Comparison of ENCODE assay signal across 11 cellular contexts in the genomic region with DNA sequence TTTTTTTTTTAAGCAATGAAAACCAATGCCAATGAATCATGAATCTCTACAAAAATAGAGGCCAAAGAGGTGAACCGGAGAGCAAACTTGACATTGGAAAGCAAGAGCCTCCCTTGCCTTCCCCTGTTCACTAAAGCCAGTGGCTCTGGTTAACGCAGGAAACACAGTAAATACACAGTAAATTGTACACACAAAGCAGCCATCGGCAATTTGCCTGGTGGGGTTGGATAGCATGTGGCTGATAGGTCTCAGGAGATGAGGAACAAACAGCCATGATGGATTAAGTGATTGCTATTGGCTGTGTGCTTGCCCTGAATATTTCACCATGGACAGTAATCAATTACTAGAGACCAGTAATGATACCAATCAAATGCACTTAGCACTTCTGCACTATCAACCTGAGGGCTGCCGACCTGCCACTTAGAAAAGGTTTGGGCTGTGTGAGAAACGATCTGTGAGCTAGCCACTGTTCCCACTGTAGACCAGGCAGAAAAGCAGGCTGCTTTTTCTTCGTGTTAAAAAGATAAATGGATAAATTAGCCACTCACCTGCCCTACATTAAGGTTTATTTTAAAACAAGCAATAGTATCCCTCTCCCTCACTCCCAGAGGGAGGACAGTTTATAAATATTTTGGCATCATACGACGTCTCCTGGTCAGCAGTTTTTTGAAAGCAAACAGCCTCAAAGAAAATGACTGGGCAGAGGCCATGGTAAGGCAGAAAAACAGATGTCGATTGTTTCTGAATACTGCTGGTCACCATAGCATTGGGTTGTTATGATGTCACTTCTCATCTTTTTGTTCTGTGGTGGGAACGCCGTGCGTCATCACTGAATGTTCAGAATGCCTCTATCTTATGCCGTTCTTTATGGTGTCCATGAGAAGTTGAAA.
A peak's percentile ranks its signal among the peaks of the same experiment; 100 is the strongest.
DNase-seq lines count a peak whose midpoint lies in the region; ATAC-seq and TF ChIP-seq lines count a peak whose summit lies in the region.
"Had no signal": no experiment of that assay in that cellular context is flagged by ENCODE, and none has a peak within 500 bp of the region (broad histone marks: within the 10 kb centered on the region; RNA-seq: fewer than 3 reads in every experiment).

No MANE protein-coding gene starts in this region.

- BruUV-seq in A673 (replicated peaks; lab: Mats Ljungman, UMichigan) = no TSS peak

- peak; percentile 23 for TF ChIP-seq RAD21 in neural cell (conservative IDR thresholded peaks at IDR 0.05)

- H3K9me3 ChIP-seq in endodermal cell (ENCODE audit: control insufficient read depth, low read length) (peaks cover 2% of the 10 kb centered on the region), neural cell (ENCODE audit: low read length) (no peaks in the 10 kb centered on the region), A673 (ENCODE audit: low read depth, low read length, poor library complexity, severe bottlenecking) (no peaks in the 10 kb centered on the region)

- H3K36me3 Mint-ChIP-seq in endodermal cell (ENCODE audit: low read depth) = peaks cover 5% of the 10 kb centered on the region
- H3K36me3 Mint-ChIP-seq in activated T-cell treated with anti-CD3 and anti-CD28 coated beads, Interleukin-2, amount 50 U/mL, for 24 hours (ENCODE audit: low read depth) = no peaks in the 10 kb centered on the region

- DNase-seq in NCI-H146 treated with DMSO at 0.1 percent for 48 hours (lab: John Stamatoyannopoulos, UW; ENCODE audit: unreplicated experiment) (peak; percentile 55), endodermal cell (no peak), A673 (ENCODE audit: low spot score) (no peak)
- DNase-seq in activated T-cell treated with anti-CD3 and anti-CD28 coated beads, Interleukin-2, amount 50 U/mL, for 24 hours = no peak
- DNase-seq: activated CD8-positive, alpha-beta T cell treated with anti-CD3 and anti-CD28 coated beads, Interleukin-2, amount 10 ng/mL, durations not matched to agents 7 days and 5 days; activated naive CD4-positive, alpha-beta T cell treated with anti-CD3 and anti-CD28 coated beads for 36 hours; H9 had no signal

- H3K4me3 ChIP-seq in endodermal cell (ENCODE audit: low read length) (peak overlapping the region; percentile 24), neural cell (ENCODE audit: low read length) (peak overlapping the region; percentile 30), A673 (ENCODE audit: low read depth, low read length, poor library complexity, severe bottlenecking) (no peak overlapping the region)

- TF ChIP-seq CTCF in 22Rv1 (IDR thresholded peaks at IDR 0.05) (no peak), endodermal cell (conservative IDR thresholded peaks at IDR 0.05) (no peak), neural cell (IDR thresholded peaks at IDR 0.05; ENCODE audit: poor library complexity, severe bottlenecking) (no peak), A673 (conservative IDR thresholded peaks at IDR 0.05; ENCODE audit: low read depth, low read length) (no peak)

- H3K27ac Mint-ChIP-seq in endodermal cell = no peak overlapping the region
- no peak overlapping the region for H3K27ac Mint-ChIP-seq in activated T-cell treated with anti-CD3 and anti-CD28 coated beads, Interleukin-2, amount 50 U/mL, for 24 hours
- H3K27ac Mint-ChIP-seq: activated CD8-positive, alpha-beta T cell treated with anti-CD3 and anti-CD28 coated beads, Interleukin-2, amount 10 ng/mL, durations not matched to agents 7 days and 5 days; activated naive CD4-positive, alpha-beta T cell treated with anti-CD3 and anti-CD28 coated beads for 36 hours; H9 had no signal

- peaks cover 1% of the 10 kb centered on the region for H3K9me3 Mint-ChIP-seq in endodermal cell
- H3K9me3 Mint-ChIP-seq in activated T-cell treated with anti-CD3 and anti-CD28 coated beads, Interleukin-2, amount 50 U/mL, for 24 hours = no peaks in the 10 kb centered on the region
- H3K9me3 Mint-ChIP-seq: activated naive CD4-positive, alpha-beta T cell treated with anti-CD3 and anti-CD28 coated beads for 36 hours; H9 had no signal

- no peaks in the 10 kb centered on the region for H3K9me2 ChIP-seq in neural cell (ENCODE audit: insufficient read depth, low read length)

- intact Hi-C loops in A673 (cut with micrococcal nuclease; ENCODE audit: unreplicated experiment) = no loop called here

- H3F3A ChIP-seq in neural cell (ENCODE audit: insufficient read depth, low read length, poor library complexity, severe bottlenecking) = no peaks in the 10 kb centered on the region

- H3K27ac ChIP-seq in 22Rv1 (peak overlapping the region; percentile 72), endodermal cell (ENCODE audit: low read depth, low read length) (no peak overlapping the region), neural cell (ENCODE audit: low read length) (peak overlapping the region; percentile 67), A673 (ENCODE audit: low read depth, low read length, poor library complexity, severe bottlenecking) (no peak overlapping the region)

- H3K4me2 ChIP-seq in neural cell (ENCODE audit: low read length) = no peak overlapping the region

- no peaks in the 10 kb centered on the region for H4K20me1 ChIP-seq in neural cell (ENCODE audit: insufficient read depth)

- peak; percentile 42 for TF ChIP-seq EP300 in neural cell (conservative IDR thresholded peaks at IDR 0.05; ENCODE audit: poor library complexity, severe bottlenecking)

- no peaks in the 10 kb centered on the region for H3K27me3 Mint-ChIP-seq in endodermal cell (ENCODE audit: insufficient read depth)
- H3K27me3 Mint-ChIP-seq in activated T-cell treated with anti-CD3 and anti-CD28 coated beads, Interleukin-2, amount 50 U/mL, for 24 hours = no peaks in the 10 kb centered on the region

- H3K9ac ChIP-seq in endodermal cell (ENCODE audit: extremely low read depth, low read length, poor library complexity, severe bottlenecking) = no peak overlapping the region
- H3K9ac ChIP-seq in neural cell (ENCODE audit: low read length) = peak overlapping the region; percentile 36

- no peak for ATAC-seq in HG03432 (IDR thresholded peaks at IDR 0.05; ENCODE audit: unreplicated experiment)
- no peak for ATAC-seq in HG02623 (IDR thresholded peaks at IDR 0.05; ENCODE audit: unreplicated experiment)
- ATAC-seq: activated CD8-positive, alpha-beta T cell treated with anti-CD3 and anti-CD28 coated beads, Interleukin-2, amount 10 ng/mL, durations not matched to agents 7 days and 5 days had no signal

- 90 to 94% methylated on average over 10 to 13 of the region's 13 CpGs for WGBS in endodermal cell (ENCODE audit: insufficient coverage in 1 of 2, insufficient read length in 1 of 2), 2 experiments

- POLR2A ChIA-PET in A673 (lab: Charles Lee; ENCODE audit: low non-redundant PET) = no interaction called here

- H3K4me1 ChIP-seq in endodermal cell (ENCODE audit: control insufficient read depth, insufficient read depth, low read length) (peaks cover 23% of the 10 kb centered on the region), A673 (ENCODE audit: insufficient read depth, low read length, poor library complexity, severe bottlenecking) (no peaks in the 10 kb centered on the region)

- no peak overlapping the region for H2AFZ ChIP-seq in neural cell (ENCODE audit: low read depth, low read length)

- CTCF ChIA-PET in A673 (lab: Charles Lee) = no interaction called here

- peaks cover 35% of the 10 kb centered on the region for H3K4me1 Mint-ChIP-seq in endodermal cell
- H3K4me1 Mint-ChIP-seq in activated T-cell treated with anti-CD3 and anti-CD28 coated beads, Interleukin-2, amount 50 U/mL, for 24 hours (ENCODE audit: low read depth) = peaks cover 16% of the 10 kb centered on the region

- H3K79me2 ChIP-seq in neural cell (replicated peaks; ENCODE audit: insufficient read depth, low read length) = no peaks in the 10 kb centered on the region

- H3K36me3 ChIP-seq in endodermal cell (ENCODE audit: control insufficient read depth, insufficient read depth, low read length) = peaks cover 8% of the 10 kb centered on the region
- H3K36me3 ChIP-seq in neural cell (ENCODE audit: insufficient read depth, low read length) = no peaks in the 10 kb centered on the region
- no peaks in the 10 kb centered on the region for H3K36me3 ChIP-seq in A673 (ENCODE audit: insufficient read depth, low read length, poor library complexity, severe bottlenecking)

- no peak overlapping the region for H3K4me3 Mint-ChIP-seq in endodermal cell
- no peak overlapping the region for H3K4me3 Mint-ChIP-seq in activated T-cell treated with anti-CD3 and anti-CD28 coated beads, Interleukin-2, amount 50 U/mL, for 24 hours
- H3K4me3 Mint-ChIP-seq: activated CD8-positive, alpha-beta T cell treated with anti-CD3 and anti-CD28 coated beads, Interleukin-2, amount 10 ng/mL, durations not matched to agents 7 days and 5 days; activated naive CD4-positive, alpha-beta T cell treated with anti-CD3 and anti-CD28 coated beads for 36 hours; H9 had no signal

- H3K27me3 ChIP-seq in endodermal cell (ENCODE audit: control insufficient read depth, insufficient read depth, low read length, poor library complexity, severe bottlenecking) (no peaks in the 10 kb centered on the region), neural cell (ENCODE audit: insufficient read depth, low read depth, low read length) (no peaks in the 10 kb centered on the region), A673 (replicated peaks; ENCODE audit: insufficient read depth, low read depth, low read length, poor library complexity) (no peaks in the 10 kb centered on the region)

TF ChIP-seq in neural cell, 6 proteins besides CTCF, POLR2A, EP300 and RAD21 (continues in another document):
- TF ChIP-seq REST (IDR thresholded peaks at IDR 0.05; ENCODE audit: borderline replicate concordance) = peak; percentile 10

Comparison
In these comparisons a context has a peak if more than half of its experiments do, and no peak if none do; other contexts are left out.
1. H3K27ac ChIP-seq: peak in 22Rv1 (single experiment) and neural cell (single experiment); none in endodermal cell (single experiment) and A673 (single experiment).